ENCODE assay signal across 8 cellular contexts in genomic region chr6:10837997-10838793, GRCh38. TPM values are rescaled to one million over a fixed set of nuclear protein-coding genes. Genes with fewer than 3 reads are reported as not detected.
A peak's percentile ranks its signal among the peaks of the same experiment; 100 is the strongest.
DNase-seq lines count a peak whose midpoint lies in the region; ATAC-seq and TF ChIP-seq lines count a peak whose summit lies in the region.

Gene MAK (minus strand): TSS chr6:10838539. CDS start chr6:10830648, 7,891 bp downstream.

- peak within 1 kb of the TSS; percentile 80 for H3K4me3 Mint-ChIP-seq in activated T-helper 17 cell treated with anti-CD3 and anti-CD28 coated beads, Interleukin-2, amount 50 U/mL, for 72 hours
- H3K4me3 Mint-ChIP-seq in nephron = peak within 1 kb of the TSS; percentile 84 to 92 (median 85)

- peaks cover 38% of the 10 kb centered on the region for H3K27me3 Mint-ChIP-seq in activated T-helper 17 cell treated with anti-CD3 and anti-CD28 coated beads, Interleukin-2, amount 50 U/mL, for 72 hours
- peaks cover 47% of the 10 kb centered on the region for H3K27me3 Mint-ChIP-seq in nephron (ENCODE audit: low read depth)

- H3K4me2 ChIP-seq in DND-41 (ENCODE audit: insufficient read depth, low read length) (peak within 1 kb of the TSS; percentile 55), Karpas-422 (ENCODE audit: low read depth, low read length, poor library complexity, severe bottlenecking) (peak within 1 kb of the TSS; percentile 90)

- H3K36me3 ChIP-seq in DND-41 (ENCODE audit: insufficient read depth, low read length) = no peaks in the 10 kb centered on the region
- H3K36me3 ChIP-seq in Karpas-422 (ENCODE audit: insufficient read depth, low read length) = no peaks in the 10 kb centered on the region

- H3K4me3 ChIP-seq in DND-41 (ENCODE audit: low read depth in 1 of 2, low read length in 2 of 2) (peak within 1 kb of the TSS in 1 of 2 experiments; percentile 40; a peak in 2 of 4 replicates), Karpas-422 (ENCODE audit: low read length) (peak within 1 kb of the TSS; percentile 63), fibroblast of pulmonary artery (replicated peaks; ENCODE audit: low read depth, low read length) (peak within 1 kb of the TSS; percentile 64)

- H3K9me2 ChIP-seq in Karpas-422 (replicated peaks; ENCODE audit: insufficient read depth, low read length) = no peaks in the 10 kb centered on the region

- ATAC-seq in DND-41 (ENCODE audit: insufficient read depth, low read depth) = peak; percentile 97
- peak; percentile 75 for ATAC-seq in GM21825 (IDR thresholded peaks at IDR 0.05; ENCODE audit: unreplicated experiment)
- peak; percentile 74 for ATAC-seq in activated T-helper 17 cell treated with anti-CD3 and anti-CD28 coated beads, Interleukin-2, amount 50 U/mL, for 72 hours (replicated peaks)

- no peaks in the 10 kb centered on the region for H3K9me3 Mint-ChIP-seq in activated T-helper 17 cell treated with anti-CD3 and anti-CD28 coated beads, Interleukin-2, amount 50 U/mL, for 72 hours
- peaks cover 3% of the 10 kb centered on the region for H3K9me3 Mint-ChIP-seq in nephron

- peak; percentile 74 for DNase-seq in DND-41
- peak; percentile 95 for DNase-seq in Karpas-422
- peak; percentile 78 for DNase-seq in RPMI7951 (ENCODE audit: low read depth)
- peak; percentile 76 for DNase-seq in fibroblast of pulmonary artery (ENCODE audit: low read depth)
- peak; percentile 81 for DNase-seq in stimulated activated naive CD4-positive, alpha-beta T cell treated with Interleukin-2 at 50 U/mL for 16 hours (lab: John Stamatoyannopoulos, UW)

- H3K9me3 ChIP-seq in DND-41 (ENCODE audit: insufficient read depth, low read length, severe bottlenecking) = no peaks in the 10 kb centered on the region
- H3K9me3 ChIP-seq in Karpas-422 (ENCODE audit: low read length) = no peaks in the 10 kb centered on the region

- no peak for TF ChIP-seq CTCF in DND-41 (IDR thresholded peaks at IDR 0.05; ENCODE audit: borderline replicate concordance, extremely low read depth, low read length, poor library complexity, severe bottlenecking)
- no peak for TF ChIP-seq CTCF in fibroblast of pulmonary artery (IDR thresholded peaks at IDR 0.05; ENCODE audit: low read length, missing control alignments)
- TF ChIP-seq CTCF in nephron (IDR thresholded peaks at IDR 0.05; ENCODE audit: unreplicated experiment in 3 of 3) = no peak

- peaks cover 8% of the 10 kb centered on the region for H3K36me3 Mint-ChIP-seq in activated T-helper 17 cell treated with anti-CD3 and anti-CD28 coated beads, Interleukin-2, amount 50 U/mL, for 72 hours (ENCODE audit: low read depth)
- H3K36me3 Mint-ChIP-seq in nephron (ENCODE audit: low read depth) = peaks cover 4% of the 10 kb centered on the region

- H3K9ac ChIP-seq in DND-41 (ENCODE audit: low read depth, low read length) (no peak within 1 kb of the TSS), Karpas-422 (ENCODE audit: low read length) (peak within 1 kb of the TSS; percentile 61)

- H4K20me1 ChIP-seq in DND-41 (ENCODE audit: insufficient read depth, low read length) (no peaks in the 10 kb centered on the region), Karpas-422 (ENCODE audit: insufficient read depth, low read depth, low read length) (no peaks in the 10 kb centered on the region)

- H3K4me1 ChIP-seq in DND-41 (ENCODE audit: insufficient read depth, low read length) = peaks cover 10% of the 10 kb centered on the region
- peaks cover 25% of the 10 kb centered on the region for H3K4me1 ChIP-seq in Karpas-422 (ENCODE audit: low read length)

- H3K27ac ChIP-seq in DND-41 (ENCODE audit: low read length) (no peak within 1 kb of the TSS), Karpas-422 (ENCODE audit: low read length) (no peak within 1 kb of the TSS)

- no peaks in the 10 kb centered on the region for H3K27me3 ChIP-seq in DND-41 (ENCODE audit: insufficient read depth, low read length, poor library complexity)
- H3K27me3 ChIP-seq in Karpas-422 (ENCODE audit: low read length) = no peaks in the 10 kb centered on the region

- peak within 1 kb of the TSS; percentile 99 for H3K27ac Mint-ChIP-seq in activated T-helper 17 cell treated with anti-CD3 and anti-CD28 coated beads, Interleukin-2, amount 50 U/mL, for 72 hours
- peak within 1 kb of the TSS in 1 of 3 experiments; percentile 72 for H3K27ac Mint-ChIP-seq in nephron

- peak within 1 kb of the TSS; percentile 56; the same call in 1 of the 2 replicates for H2AFZ ChIP-seq in DND-41 (ENCODE audit: low read depth, low read length)
- peak within 1 kb of the TSS; percentile 82; the same call in 1 of the 2 replicates for H2AFZ ChIP-seq in Karpas-422 (ENCODE audit: low read length)

- no peaks in the 10 kb centered on the region for H3K79me2 ChIP-seq in DND-41 (ENCODE audit: insufficient read depth, low read length)
- H3K79me2 ChIP-seq in Karpas-422 (ENCODE audit: low read length) = no peaks in the 10 kb centered on the region

- peaks cover 20% of the 10 kb centered on the region for H3K4me1 Mint-ChIP-seq in activated T-helper 17 cell treated with anti-CD3 and anti-CD28 coated beads, Interleukin-2, amount 50 U/mL, for 72 hours
- peaks cover 12% of the 10 kb centered on the region for H3K4me1 Mint-ChIP-seq in nephron

RNA-seq across cellular contexts. Expression of gene MAK, which starts in this region (rescaled TPM):
- total RNA-seq in Karpas-422 (2014; rRNA removed; shearing (Covaris generic); ENCODE audit: low replicate concordance) = not detected in 2 replicates
- total RNA-seq in RPMI7951 (2014; rRNA removed; shearing (Covaris generic)) = not detected in 2 replicates
- 1 to 10 TPM in 1 of 2 donors, under 1 TPM in 1; 0.84 to 1.1 TPM for total RNA-seq in activated T-helper 17 cell treated with anti-CD3 and anti-CD28 coated beads, Interleukin-2, amount 50 U/mL, for 72 hours

Comparison
In these comparisons a context has a peak if more than half of its experiments do, and no peak if none do; other contexts are left out.
1. Peak in DNase-seq, H3K4me3 ChIP-seq, H3K9ac ChIP-seq and H3K4me2 ChIP-seq in Karpas-422; RNA of the gene not detected or under 1 TPM.
2. Peak in DNase-seq in RPMI7951; RNA of the gene not detected or under 1 TPM.